ENCODE assay signal across 8 cellular contexts in genomic region chr6:157322792-157323113, GRCh38. TPM values are rescaled to one million over a fixed set of nuclear protein-coding genes. Genes with fewer than 3 reads are reported as not detected.
DNase-seq lines count a peak whose midpoint lies in the region; ATAC-seq and TF ChIP-seq lines count a peak whose summit lies in the region.

No MANE protein-coding gene starts in this region.

- H3K4me1 ChIP-seq in Caco-2: peaks cover 14% of the 10 kb centered on the region; the same call in 1 of the 2 replicates
- H3K4me1 ChIP-seq in esophagus muscularis mucosa: peaks cover 19 to 30% (median 22%) of the 10 kb centered on the region in 4 donors
- no peaks in the 10 kb centered on the region for H3K4me1 ChIP-seq in parathyroid adenoma

- TF ChIP-seq POLR2A in esophagus muscularis mucosa (IDR thresholded peaks at IDR 0.05; ENCODE audit: low read depth): no peak

- DNase-seq in Caco-2 (no peak), RWPE1 (ENCODE audit: low spot score) (no peak), esophagus muscularis mucosa (ENCODE audit: extremely low spot score) (peak; percentile 17), foreskin melanocyte (no peak)
- DNase-seq in stimulated activated CD4-positive, alpha-beta T cell treated with anti-CD3 and anti-CD28 coated beads, Interleukin-4, amount 100 ng/mL, for 1 hour: no peak

- ATAC-seq in HG03432 (IDR thresholded peaks at IDR 0.05; ENCODE audit: unreplicated experiment) (no peak), GM19351 (IDR thresholded peaks at IDR 0.05; ENCODE audit: unreplicated experiment) (no peak)

- peak overlapping the region; percentile 85 for H3K27ac ChIP-seq in RWPE1
- H3K27ac ChIP-seq in esophagus muscularis mucosa (replicated peaks in 1 of 4): peak overlapping the region; percentile 91 to 96 (median 93)
- H3K27ac ChIP-seq in parathyroid adenoma: peak overlapping the region; percentile 92

- no peaks in the 10 kb centered on the region for H3K79me2 ChIP-seq in parathyroid adenoma

- WGBS in esophagus muscularis mucosa: 4% methylated on average over 12 of the region's 12 CpGs

- no peaks in the 10 kb centered on the region for H3K36me3 ChIP-seq in Caco-2 (ENCODE audit: control insufficient read depth, insufficient read depth, low read length)
- peaks cover 2 to 23% (median 11%) of the 10 kb centered on the region in 4 donors for H3K36me3 ChIP-seq in esophagus muscularis mucosa
- no peaks in the 10 kb centered on the region for H3K36me3 ChIP-seq in parathyroid adenoma (ENCODE audit: control insufficient read depth, insufficient read depth, low read length)

- H3K27me3 Mint-ChIP-seq in Caco-2 (ENCODE audit: insufficient read depth, unreplicated experiment): no peaks in the 10 kb centered on the region

- no peaks in the 10 kb centered on the region for H3K9me3 Mint-ChIP-seq in Caco-2 (ENCODE audit: unreplicated experiment)

- peak overlapping the region; percentile 72 for H3K4me3 ChIP-seq in Caco-2 (ENCODE audit: low read depth, low read length)
- peak overlapping the region; percentile 62 to 95 (median 84) for H3K4me3 ChIP-seq in esophagus muscularis mucosa
- H3K4me3 ChIP-seq in parathyroid adenoma (ENCODE audit: low read depth, low read length): peak overlapping the region; percentile 98

- no TSS peak for BruUV-seq in Caco-2 (replicated peaks; lab: Mats Ljungman, UMichigan)

- peak overlapping the region; percentile 87 for H3K4me3 Mint-ChIP-seq in Caco-2 (ENCODE audit: unreplicated experiment)

- H3K9me3 ChIP-seq in Caco-2 (no peaks in the 10 kb centered on the region), esophagus muscularis mucosa (no peaks in the 10 kb centered on the region), parathyroid adenoma (ENCODE audit: control insufficient read depth, low read length) (no peaks in the 10 kb centered on the region)

- H3K4me2 ChIP-seq in parathyroid adenoma (ENCODE audit: low read length): peak overlapping the region; percentile 96

- intact Hi-C loops in Caco-2 (cut with micrococcal nuclease; ENCODE audit: unreplicated experiment) (loop anchor here (1.0 to 10.0 kb wide), 5 partner anchors 8 to 632 kb away; no protein-coding TSS in a partner anchor), esophagus muscularis mucosa (cut with DNase I) (loop anchor here (2.0 to 5.0 kb wide), 2 partner anchors 58 to 345 kb away; partner anchors contain the start of gene ZDHHC14)

- H3K9ac ChIP-seq in parathyroid adenoma: peak overlapping the region; percentile 3

- no peaks in the 10 kb centered on the region for H3K27me3 ChIP-seq in Caco-2 (replicated peaks; ENCODE audit: control insufficient read depth, insufficient read depth, low read length)
- H3K27me3 ChIP-seq in esophagus muscularis mucosa: no peaks in the 10 kb centered on the region
- no peaks in the 10 kb centered on the region for H3K27me3 ChIP-seq in parathyroid adenoma (ENCODE audit: control insufficient read depth, insufficient read depth, low read length)

- POLR2A ChIA-PET in Caco-2 (lab: Charles Lee) (interaction anchor here (0.5 to 2.4 kb wide), 7 partner anchors 8 to 881 kb away, joined by 3 to 10 read pairs (median 4); no protein-coding TSS in a partner anchor), RWPE1 (lab: Yijun Ruan, JAX; ENCODE audit: low non-redundant PET) (interaction anchor here (1.4 kb wide), 1 partner anchor 57 kb away, joined by 8 read pairs; no protein-coding TSS in a partner anchor)

- no peak for TF ChIP-seq EP300 in esophagus muscularis mucosa (IDR thresholded peaks at IDR 0.05)

- H3K36me3 Mint-ChIP-seq in Caco-2 (ENCODE audit: insufficient read depth, unreplicated experiment): peaks cover 19% of the 10 kb centered on the region

- H3K4me1 Mint-ChIP-seq in Caco-2 (ENCODE audit: low read depth, unreplicated experiment): peaks cover 9% of the 10 kb centered on the region

- H2AFZ ChIP-seq in parathyroid adenoma: peak overlapping the region; percentile 93

- TF ChIP-seq CTCF in Caco-2 (IDR thresholded peaks at IDR 0.05; ENCODE audit: insufficient read depth in 1 of 2, low read depth in 1 of 2, low read length in 1 of 2, severe bottlenecking in 1 of 2, unreplicated experiment in 1 of 2) (no peak), RWPE1 (conservative IDR thresholded peaks at IDR 0.05; ENCODE audit: low read depth) (no peak), esophagus muscularis mucosa (IDR thresholded peaks at IDR 0.05) (no peak), parathyroid adenoma (IDR thresholded peaks at IDR 0.05) (no peak)

- H3K27ac Mint-ChIP-seq in Caco-2 (ENCODE audit: unreplicated experiment): peak overlapping the region; percentile 93

- CTCF ChIA-PET in Caco-2 (lab: Charles Lee): interaction anchor here (0.6 to 1.9 kb wide), 5 partner anchors 8 to 526 kb away, joined by 3 to 16 read pairs (median 3); no protein-coding TSS in a partner anchor
- CTCF ChIA-PET in RWPE1 (lab: Yijun Ruan, JAX): interaction anchor here (0.7 kb wide), 1 partner anchor 8 kb away, joined by 3 read pairs; no protein-coding TSS in a partner anchor

RNA-seq across cellular contexts. Expression of gene TMEM242, which starts 0.6 kb away (rescaled TPM):
- 12.1 and 12.6 TPM in 2 replicates for total RNA-seq in Caco-2 (2022)
- 10 to 100 TPM in 1 of 4 donors, 1 to 10 TPM in 3; 6.1 to 10.1 (median 8.0) TPM for total RNA-seq in esophagus muscularis mucosa

RNA-seq across cellular contexts. Expression of gene ZDHHC14, which starts 58.2 kb away (rescaled TPM):
- total RNA-seq in Caco-2 (2022): 22.1 and 23.6 TPM in 2 replicates
- total RNA-seq in esophagus muscularis mucosa: 10 to 100 TPM in 2 of 4 donors, 1 to 10 TPM in 2; 7.1 to 11.4 (median 9.8) TPM
